ENCODE assay signal across 16 cellular contexts in genomic region chr1:23527366-23527765, GRCh38. TPM values are rescaled to one million over a fixed set of nuclear protein-coding genes. Genes with fewer than 3 reads are reported as not detected.
DNase-seq lines count a peak whose midpoint lies in the region; TF ChIP-seq lines count a peak whose summit lies in the region.
"Had no signal": no experiment of that assay in that cellular context is flagged by ENCODE, and none has a peak within 500 bp of the region (broad histone marks: within the 10 kb centered on the region; RNA-seq: fewer than 3 reads in every experiment).

No MANE protein-coding gene starts in this region.

- no peaks in the 10 kb centered on the region for H3K27me3 Mint-ChIP-seq in T-helper 1 cell treated with Interleukin-12 subunit alpha and Interleukin-12 subunit beta and Interleukin-4 antibody, amounts not matched to agents 30 μg/mL and 1 μg/mL, for 36 hours (ENCODE audit: low read depth)

- H3K4me3 ChIP-seq in Karpas-422 (ENCODE audit: low read length): peak overlapping the region; percentile 78; the same call in 1 of the 2 replicates
- H3K4me3 ChIP-seq in colonic mucosa: no peak overlapping the region
- no peak overlapping the region for H3K4me3 ChIP-seq in skin epidermis
- H3K4me3 ChIP-seq: ascending aorta had no signal

- no peaks in the 10 kb centered on the region for H3K9me2 ChIP-seq in Karpas-422 (replicated peaks; ENCODE audit: insufficient read depth, low read length)

- peaks cover 78% of the 10 kb centered on the region for H3K4me1 ChIP-seq in Karpas-422 (ENCODE audit: low read length)
- peaks cover 36% of the 10 kb centered on the region for H3K4me1 ChIP-seq in colonic mucosa

- H3K4me1 Mint-ChIP-seq in T-helper 1 cell treated with Interleukin-12 subunit alpha and Interleukin-12 subunit beta and Interleukin-4 antibody, amounts not matched to agents 30 μg/mL and 1 μg/mL, for 36 hours (ENCODE audit: low read depth): peaks cover 71% of the 10 kb centered on the region

- intact Hi-C loops in colonic mucosa (cut with DNase I): no loop called here

- H3K4me2 ChIP-seq in Karpas-422 (ENCODE audit: low read depth, low read length, poor library complexity, severe bottlenecking): peak overlapping the region; percentile 90

- peak overlapping the region; percentile 96 for H3K4me3 Mint-ChIP-seq in T-helper 1 cell treated with Interleukin-12 subunit alpha and Interleukin-12 subunit beta and Interleukin-4 antibody, amounts not matched to agents 30 μg/mL and 1 μg/mL, for 36 hours

- H3K9ac ChIP-seq in Karpas-422 (ENCODE audit: low read length) (peak overlapping the region; percentile 76; the same call in 1 of the 2 replicates), colonic mucosa (ENCODE audit: low read depth in 2 of 2, low read length in 2 of 2) (peak overlapping the region in 1 of 2 donors; percentile 76)

- H3K9me3 Mint-ChIP-seq in T-helper 1 cell treated with Interleukin-12 subunit alpha and Interleukin-12 subunit beta and Interleukin-4 antibody, amounts not matched to agents 30 μg/mL and 1 μg/mL, for 36 hours: no peaks in the 10 kb centered on the region

- H3K27me3 ChIP-seq in Karpas-422 (ENCODE audit: low read length): no peaks in the 10 kb centered on the region
- H3K27me3 ChIP-seq in colonic mucosa: no peaks in the 10 kb centered on the region
- H3K27me3 ChIP-seq: ascending aorta had no signal

- no peak overlapping the region for H2AFZ ChIP-seq in Karpas-422 (ENCODE audit: low read length)

- H3K79me2 ChIP-seq in Karpas-422 (ENCODE audit: low read length): peaks cover 64% of the 10 kb centered on the region

- no peak for TF ChIP-seq CTCF in colonic mucosa (IDR thresholded peaks at IDR 0.05)

- H3K27ac ChIP-seq in Karpas-422 (ENCODE audit: low read length): peak overlapping the region; percentile 95
- H3K27ac ChIP-seq in colonic mucosa: peak overlapping the region; percentile 82
- H3K27ac ChIP-seq in skin epidermis: peak overlapping the region in 15 of 21 experiments; percentile 8 to 88 (median 73)
- H3K27ac ChIP-seq: ascending aorta had no signal

- H4K20me1 ChIP-seq in Karpas-422 (ENCODE audit: insufficient read depth, low read depth, low read length): peaks cover 10% of the 10 kb centered on the region; the same call in 1 of the 2 replicates

- peaks cover 6% of the 10 kb centered on the region for H3K36me3 ChIP-seq in Karpas-422 (ENCODE audit: insufficient read depth, low read length)
- no peaks in the 10 kb centered on the region for H3K36me3 ChIP-seq in colonic mucosa
- H3K36me3 ChIP-seq: ascending aorta, heart right ventricle had no signal

- peaks cover 24% of the 10 kb centered on the region for H3K36me3 Mint-ChIP-seq in T-helper 1 cell treated with Interleukin-12 subunit alpha and Interleukin-12 subunit beta and Interleukin-4 antibody, amounts not matched to agents 30 μg/mL and 1 μg/mL, for 36 hours (ENCODE audit: low read depth)

- peak overlapping the region; percentile 98 for H3K27ac Mint-ChIP-seq in T-helper 1 cell treated with Interleukin-12 subunit alpha and Interleukin-12 subunit beta and Interleukin-4 antibody, amounts not matched to agents 30 μg/mL and 1 μg/mL, for 36 hours

- no peaks in the 10 kb centered on the region for H3K9me3 ChIP-seq in Karpas-422 (ENCODE audit: low read length)
- H3K9me3 ChIP-seq in colonic mucosa: no peaks in the 10 kb centered on the region
- H3K9me3 ChIP-seq: ascending aorta, Caco-2, heart right ventricle had no signal

- DNase-seq in T-helper 1 cell (no peak), Karpas-422 (no peak), colonic mucosa (no peak), glomerular visceral epithelial cell (ENCODE audit: extremely low spot score) (no peak), SW 1271 (lab: John Stamatoyannopoulos, UW) (no peak), NOMO-1 treated with DMSO at 0.1 percent for 48 hours (lab: John Stamatoyannopoulos, UW; ENCODE audit: unreplicated experiment) (no peak)
- DNase-seq: activated CD4-positive, alpha-beta T cell treated with anti-CD3 and anti-CD28 coated beads, Interleukin-2, amount 50 U/mL, for 1 hour; Caco-2; cortex of kidney; heart right ventricle; kidney; NCI-H187; NCI-H524 had no signal

RNA-seq across cellular contexts. Expression of gene E2F2, which starts 3.7 kb away (rescaled TPM):
- total RNA-seq in Karpas-422 (2014; rRNA removed; shearing (Covaris generic); ENCODE audit: low replicate concordance): 6.6 and 8.0 TPM in 2 replicates
- 10 to 100 TPM in 1 of 2 donors, 1 to 10 TPM in 1; 8.2 to 32.9 TPM for total RNA-seq in colonic mucosa
- total RNA-seq: ascending aorta had no signal

RNA-seq across cellular contexts. Expression of gene ID3, which starts 31.9 kb away (rescaled TPM):
- total RNA-seq in Karpas-422 (2014; rRNA removed; shearing (Covaris generic); ENCODE audit: low replicate concordance): 32.0 and 33.0 TPM in 2 replicates
- total RNA-seq in colonic mucosa: 100 to 1,000 TPM; 106 to 221 TPM

RNA-seq across cellular contexts. Expression of gene ASAP3, which starts 43.4 kb away (rescaled TPM):
- 0.60 and 0.61 TPM in 2 replicates for total RNA-seq in Karpas-422 (2014; rRNA removed; shearing (Covaris generic); ENCODE audit: low replicate concordance)
- 10 to 100 TPM; 22.9 to 27.3 TPM for total RNA-seq in colonic mucosa

Comparison
In these comparisons a context has a peak if more than half of its experiments do, and no peak if none do; other contexts are left out.
1. RNA of gene ASAP3, which starts 43.4 kb away (total RNA-seq): 22.9 to 27.3 TPM in colonic mucosa; 0.60 to 0.61 TPM in Karpas-422; every median in the first group is over 10 times any median in the second.
2. Peak in every context shown above with its lines, with median percentiles within 50 percentile points of each other: H3K27ac ChIP-seq.